In the genomic region with DNA sequence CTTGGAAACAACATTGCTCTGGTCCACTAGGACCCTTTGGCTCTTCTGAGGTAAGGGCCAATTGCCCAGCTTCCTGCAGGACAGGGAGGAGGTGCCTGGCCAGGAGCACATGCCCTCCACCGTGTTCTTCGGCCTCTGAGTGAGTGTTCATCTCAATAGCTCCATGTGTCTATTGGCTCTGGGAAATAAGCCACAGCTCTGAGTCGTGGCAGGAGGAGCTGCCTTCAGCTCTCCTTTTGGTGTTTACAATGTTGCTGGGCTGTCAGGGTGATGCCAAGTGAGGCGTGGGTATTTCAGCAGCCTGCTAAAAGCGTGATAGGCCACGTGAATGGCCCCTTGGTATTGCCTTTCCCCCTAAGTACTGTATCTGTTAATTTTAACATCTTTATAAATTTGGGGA, we compare ENCODE assay signal across 21 cellular contexts. TPM values are rescaled to one million over a fixed set of nuclear protein-coding genes. Genes with fewer than 3 reads are reported as not detected.
DNase-seq lines count a peak whose midpoint lies in the region; ATAC-seq and TF ChIP-seq lines count a peak whose summit lies in the region.
"Had no signal": no experiment of that assay in that cellular context is flagged by ENCODE, and none has a peak within 500 bp of the region (broad histone marks: within the 10 kb centered on the region; RNA-seq: fewer than 3 reads in every experiment).

No MANE protein-coding gene starts in this region.

- H3K9me2 ChIP-seq in GM23248 (ENCODE audit: insufficient read depth): no peaks in the 10 kb centered on the region

- ATAC-seq in body of pancreas (peak; percentile 74), GM18909 (IDR thresholded peaks at IDR 0.05; ENCODE audit: poor library complexity, unreplicated experiment) (no peak), HG03196 (IDR thresholded peaks at IDR 0.05; ENCODE audit: unreplicated experiment) (no peak), HG02973 (IDR thresholded peaks at IDR 0.05; ENCODE audit: unreplicated experiment) (no peak)
- ATAC-seq: GM23338, Right ventricle myocardium inferior had no signal

- H4K20me1 ChIP-seq in GM23248 (ENCODE audit: insufficient read depth): no peaks in the 10 kb centered on the region

- 32 to 33% methylated on average over 6 of the region's 6 CpGs for WGBS in GM23248 (ENCODE audit: low coverage in 1 of 2, low lambda C conversion rate in 2 of 2, missing lambda C conversion rate in 2 of 2), 2 experiments
- WGBS in body of pancreas, 2 donors: 18 to 39% methylated on average over 6 of the region's 6 CpGs

- TF ChIP-seq CTCF in body of pancreas (IDR thresholded peaks at IDR 0.05): no peak

- peaks cover 5% of the 10 kb centered on the region; the same call in 1 of the 2 replicates for H3K4me1 ChIP-seq in GM23248 (ENCODE audit: insufficient read depth)
- peaks cover 57% of the 10 kb centered on the region for H3K4me1 ChIP-seq in body of pancreas

- no peak overlapping the region for H2AFZ ChIP-seq in GM23248
- H2AFZ ChIP-seq: GM23338 had no signal

- no peak overlapping the region for H3K9ac ChIP-seq in GM23248
- H3K9ac ChIP-seq: KMS-11 had no signal

- H3K9me3 ChIP-seq in GM23248 (ENCODE audit: low read depth): no peaks in the 10 kb centered on the region
- H3K9me3 ChIP-seq in body of pancreas: no peaks in the 10 kb centered on the region

- H3K79me2 ChIP-seq in GM23248 (ENCODE audit: insufficient read depth): no peaks in the 10 kb centered on the region

- in situ Hi-C loops in GM23248 (cut with MboI): no loop called here

- intact Hi-C loops in body of pancreas (cut with DNase I): no loop called here

- H3K36me3 ChIP-seq in GM23248 (ENCODE audit: low read depth): no peaks in the 10 kb centered on the region
- H3K36me3 ChIP-seq in body of pancreas (replicated peaks in 1 of 2; ENCODE audit: insufficient read depth in 1 of 2, low read depth in 2 of 2): no peaks in the 10 kb centered on the region

- no peak for TF ChIP-seq POLR2A in body of pancreas (IDR thresholded peaks at IDR 0.05)

- H3K27me3 ChIP-seq in GM23248 (replicated peaks; ENCODE audit: insufficient read depth) (peaks cover 18% of the 10 kb centered on the region), body of pancreas (no peaks in the 10 kb centered on the region)

- DNase-seq in GM23248: peak; percentile 15
- peak; percentile 54 to 79 (median 76) for DNase-seq in body of pancreas
- DNase-seq in kidney tubule cell (ENCODE audit: low spot score): peak; percentile 22
- DNase-seq in retina: peak; percentile 54
- DNase-seq in DMS79 (lab: John Stamatoyannopoulos, UW): no peak
- DNase-seq: ACHN, DND-41, NCI-H1417, NCI-H1930, NCI-H2171 treated with DMSO at 0.1 percent for 48 hours, NCI-H446 treated with DMSO at 0.1 percent for 48 hours, NCI-H774 had no signal

- H3F3A ChIP-seq in GM23248 (ENCODE audit: insufficient read depth): peaks cover 17% of the 10 kb centered on the region

- H3K27ac ChIP-seq in GM23248 (no peak overlapping the region), body of pancreas (peak overlapping the region; percentile 28 to 63 (median 48))
- H3K27ac ChIP-seq: C4-2B, KMS-11 had no signal

- H3K4me3 ChIP-seq in GM23248 (no peak overlapping the region), body of pancreas (no peak overlapping the region)
- H3K4me3 ChIP-seq: GM23338 had no signal

- H3K4me2 ChIP-seq in GM23248 (ENCODE audit: unreplicated experiment): no peak overlapping the region
- H3K4me2 ChIP-seq: GM23338, KMS-11 had no signal

RNA-seq across cellular contexts. Expression of a gene that starts 26.6 kb away (rescaled TPM):
- 0.54 TPM in 1 of 2 replicates, not detected in the other for total RNA-seq in GM23248 (2014; rRNA removed; shearing (Covaris generic))
- 1.0 and 1.2 TPM in 2 replicates for polyA plus RNA-seq in GM23248 (2016; fragmentation: Nextera tagmentation; extraction: Ambion mirVana)
- 10 to 100 TPM; 30.3 to 54.2 TPM for total RNA-seq in body of pancreas
- total RNA-seq: OCI-LY7, SK-MEL-5 had no signal

Comparison
In these comparisons a context has a peak if more than half of its experiments do, and no peak if none do; other contexts are left out.
1. RNA of a gene that starts 26.6 kb away (total RNA-seq): 30.3 to 54.2 TPM in body of pancreas; 0.54 TPM in GM23248; every median in the first group is over 10 times any median in the second.